9 cellular contexts compared by ENCODE assay signal in the genomic region with DNA sequence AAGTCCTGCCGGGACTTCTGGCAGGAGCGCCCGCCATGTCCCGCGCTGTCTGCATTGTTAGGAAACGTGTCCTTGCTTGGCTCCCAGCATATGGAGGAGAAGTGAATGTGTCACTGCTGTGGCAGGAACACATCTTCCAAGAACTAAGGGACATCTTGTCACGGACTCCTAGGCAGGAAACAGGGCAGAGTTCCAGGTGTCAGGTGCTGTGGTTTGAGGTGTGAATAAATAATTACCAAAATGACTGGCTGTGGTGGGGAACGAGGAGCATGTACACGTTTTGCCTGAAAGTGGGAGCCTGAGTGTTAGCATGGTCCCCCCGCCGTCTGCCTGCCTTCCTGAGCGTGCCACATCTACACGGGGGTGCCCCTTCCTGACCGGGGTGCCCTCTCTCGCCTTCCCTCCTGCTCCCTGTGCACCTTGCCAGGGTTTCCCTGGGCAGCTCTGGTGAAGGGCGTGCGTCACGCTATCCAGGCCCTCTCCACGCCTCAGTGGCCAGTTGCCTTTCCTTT.
A peak's percentile ranks its signal among the peaks of the same experiment; 100 is the strongest.
DNase-seq lines count a peak whose midpoint lies in the region; ATAC-seq and TF ChIP-seq lines count a peak whose summit lies in the region.
"Had no signal": no experiment of that assay in that cellular context is flagged by ENCODE, and none has a peak within 500 bp of the region (broad histone marks: within the 10 kb centered on the region; RNA-seq: fewer than 3 reads in every experiment).

No MANE protein-coding gene starts in this region.

- peak; percentile 42 for DNase-seq in activated T-cell treated with anti-CD3 and anti-CD28 coated beads for 48 hours (ENCODE audit: low read depth)
- DNase-seq in stimulated activated CD4-positive, alpha-beta T cell treated with anti-CD3 and anti-CD28 coated beads, Interleukin-12 subunit alpha, Interleukin-12 subunit beta, amount 100 ng/mL, for 48 hours (ENCODE audit: low read depth in 2 of 3, low spot score in 1 of 3) = peak; percentile 35 to 54 (median 52)
- DNase-seq in NCI-H1930 (lab: John Stamatoyannopoulos, UW) = no peak
- DNase-seq in CD14-positive monocyte (ENCODE audit: low spot score) = no peak
- DNase-seq in HuH-7 (ENCODE audit: low spot score) = no peak
- DNase-seq: NCI-H774 had no signal

- no peak overlapping the region for H3K4me3 Mint-ChIP-seq in CD14-positive monocyte

- no peak for TF ChIP-seq CTCF in CD14-positive monocyte (IDR thresholded peaks at IDR 0.05)

- H3K27me3 Mint-ChIP-seq in CD14-positive monocyte (ENCODE audit: low read depth in 3 of 3) = peaks cover 0 to 5% (median 0%) of the 10 kb centered on the region in 3 donors

- peaks cover 0 to 5% (median 2%) of the 10 kb centered on the region in 7 donors for H3K9me3 Mint-ChIP-seq in CD14-positive monocyte

- H3K27ac Mint-ChIP-seq in CD14-positive monocyte = no peak overlapping the region

- H3K4me1 Mint-ChIP-seq in CD14-positive monocyte = peaks cover 38% of the 10 kb centered on the region

- ATAC-seq in GM18870 (IDR thresholded peaks at IDR 0.05; ENCODE audit: unreplicated experiment) (peak; percentile 84), HG02763 (IDR thresholded peaks at IDR 0.05; ENCODE audit: unreplicated experiment) (peak; percentile 73), HG03196 (IDR thresholded peaks at IDR 0.05; ENCODE audit: unreplicated experiment) (no peak)

- intact Hi-C loops in CD14-positive monocyte (cut with micrococcal nuclease) = loop anchor here in 1 of 2 donors (10.0 kb wide), 1 partner anchor 241 kb away; a partner anchor contains a TSS

- peaks cover 0 to 6% of the 10 kb centered on the region in 2 donors for H3K36me3 Mint-ChIP-seq in CD14-positive monocyte

Comparison
In these comparisons a context has a peak if more than half of its experiments do, and no peak if none do; other contexts are left out.
1. DNase-seq: peak in activated T-cell treated with anti-CD3 and anti-CD28 coated beads for 48 hours (single experiment) and stimulated activated CD4-positive, alpha-beta T cell treated with anti-CD3 and anti-CD28 coated beads, Interleukin-12 subunit alpha, Interleukin-12 subunit beta, amount 100 ng/mL, for 48 hours (3 of 3); none in NCI-H1930 (0 of 2), CD14-positive monocyte (single experiment) and HuH-7 (single experiment).